19 cellular contexts compared by ENCODE assay signal in the genomic region with DNA sequence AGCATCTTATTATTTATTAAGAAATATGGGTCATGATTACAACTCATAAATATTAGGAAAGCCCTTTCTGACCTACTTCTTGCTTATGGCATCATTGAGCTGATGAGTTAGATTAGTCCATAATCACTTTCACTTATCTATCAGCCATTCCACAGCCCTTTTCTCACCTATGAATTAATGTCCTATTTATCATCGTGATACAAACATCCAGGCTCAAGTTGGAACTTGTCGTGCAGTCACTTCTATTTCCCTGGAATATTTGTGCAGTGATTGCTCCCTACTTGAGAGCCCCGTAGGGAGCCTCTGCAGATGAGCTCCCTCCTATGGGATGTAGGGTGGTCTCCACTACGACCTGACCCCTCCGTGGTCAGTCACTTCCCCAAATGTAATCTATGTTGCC. TPM values are rescaled to one million over a fixed set of nuclear protein-coding genes. Genes with fewer than 3 reads are reported as not detected.
A peak's percentile ranks its signal among the peaks of the same experiment; 100 is the strongest.
DNase-seq lines count a peak whose midpoint lies in the region; ATAC-seq and TF ChIP-seq lines count a peak whose summit lies in the region.
"Had no signal": no experiment of that assay in that cellular context is flagged by ENCODE, and none has a peak within 500 bp of the region (broad histone marks: within the 10 kb centered on the region; RNA-seq: fewer than 3 reads in every experiment).

No MANE protein-coding gene starts in this region.

- DNase-seq in RWPE1 (ENCODE audit: low spot score): peak; percentile 66
- DNase-seq in epithelial cell of prostate (ENCODE audit: low read depth, low spot score): no peak
- no peak for DNase-seq in mesenchymal stem cell
- no peak for DNase-seq in smooth muscle cell (lab: John Stamatoyannopoulos, UW; ENCODE audit: unreplicated experiment)
- DNase-seq in OCI-M2 (lab: John Stamatoyannopoulos, UW; ENCODE audit: unreplicated experiment): no peak
- DNase-seq: CD8-positive, alpha-beta T cell; GOT3; NCI-H1417 treated with DMSO at 0.1 percent for 48 hours; NCI-H187 treated with DMSO at 0.1 percent for 48 hours; NCI-H2227 treated with DMSO at 0.1 percent for 48 hours; NCI-H524; NCI-H82; OCI-M1 had no signal

- CTCF ChIA-PET in RWPE1 (lab: Yijun Ruan, JAX): interaction anchor here (0.6 kb wide), 3 partner anchors 21 to 251 kb away, joined by 3 to 5 read pairs (median 3); no protein-coding TSS in a partner anchor

- no peaks in the 10 kb centered on the region for H3K79me1 ChIP-seq in mesenchymal stem cell (replicated peaks; ENCODE audit: low read length, poor library complexity, severe bottlenecking)

- H3K23ac ChIP-seq in mesenchymal stem cell (ENCODE audit: low read length in 2 of 2): no peak overlapping the region

- H2BK5ac ChIP-seq in mesenchymal stem cell (ENCODE audit: low read depth, low read length, poor library complexity, severe bottlenecking): no peak overlapping the region

- H2AFZ ChIP-seq in mesenchymal stem cell (ENCODE audit: low read depth, low read length) (no peak overlapping the region), smooth muscle cell (ENCODE audit: low read depth) (no peak overlapping the region)

- H3K18ac ChIP-seq in mesenchymal stem cell (ENCODE audit: low read depth in 1 of 2, low read length in 2 of 2): no peak overlapping the region

- POLR2A ChIA-PET in RWPE1 (lab: Yijun Ruan, JAX; ENCODE audit: low non-redundant PET): no interaction called here

- peaks cover 46% of the 10 kb centered on the region for H3F3A ChIP-seq in smooth muscle cell (ENCODE audit: low read depth)

- no peak overlapping the region for H4K91ac ChIP-seq in mesenchymal stem cell (ENCODE audit: low read length)

- H3K36me3 ChIP-seq in mesenchymal stem cell (ENCODE audit: control insufficient read depth in 1 of 2, insufficient read depth in 2 of 2, low read depth in 1 of 2, low read length in 2 of 2) (no peaks in the 10 kb centered on the region), smooth muscle cell (ENCODE audit: low read depth) (no peaks in the 10 kb centered on the region)
- H3K36me3 ChIP-seq: BLaER1 treated with 17β-estradiol and CSF1 and Interleukin-3, amounts not matched to agents 10 nM and 100 nM had no signal

- H3K27me3 ChIP-seq in mesenchymal stem cell (ENCODE audit: control insufficient read depth in 1 of 2, insufficient read depth in 1 of 2, low read length in 2 of 2): no peaks in the 10 kb centered on the region
- H3K27me3 ChIP-seq in smooth muscle cell (ENCODE audit: low read depth): no peaks in the 10 kb centered on the region
- H3K27me3 ChIP-seq: BLaER1 treated with 17β-estradiol and CSF1 and Interleukin-3, amounts not matched to agents 10 nM and 100 nM had no signal

- H3K9me3 ChIP-seq in mesenchymal stem cell (ENCODE audit: control insufficient read depth, low read length) (no peaks in the 10 kb centered on the region), smooth muscle cell (replicated peaks; ENCODE audit: low read depth) (no peaks in the 10 kb centered on the region)
- H3K9me3 ChIP-seq: A549; BLaER1 treated with 17β-estradiol and CSF1 and Interleukin-3, amounts not matched to agents 10 nM and 100 nM had no signal

- no peak overlapping the region for H2AK5ac ChIP-seq in mesenchymal stem cell (ENCODE audit: low read length, severe bottlenecking)

- H3K79me2 ChIP-seq in smooth muscle cell (ENCODE audit: low read depth): no peaks in the 10 kb centered on the region

- no peak overlapping the region for H3K14ac ChIP-seq in mesenchymal stem cell (ENCODE audit: low read length in 2 of 2)

- H3K4me3 ChIP-seq in mesenchymal stem cell (ENCODE audit: insufficient read depth in 1 of 2, low read depth in 1 of 2, low read length in 2 of 2) (no peak overlapping the region), smooth muscle cell (no peak overlapping the region)
- H3K4me3 ChIP-seq: A549; BLaER1 treated with 17β-estradiol and CSF1 and Interleukin-3, amounts not matched to agents 10 nM and 100 nM had no signal

- H2BK120ac ChIP-seq in mesenchymal stem cell (ENCODE audit: low read depth, low read length): no peak overlapping the region

- no peak overlapping the region for H2BK15ac ChIP-seq in mesenchymal stem cell (ENCODE audit: low read depth, poor library complexity, severe bottlenecking)

- no peak overlapping the region for H3K9ac ChIP-seq in mesenchymal stem cell (ENCODE audit: low read length)
- peak overlapping the region; percentile 12 for H3K9ac ChIP-seq in smooth muscle cell (ENCODE audit: low read depth)
- H3K9ac ChIP-seq: BLaER1 treated with 17β-estradiol and CSF1 and Interleukin-3, amounts not matched to agents 10 nM and 100 nM; KMS-11 had no signal

- H3K4me1 ChIP-seq in mesenchymal stem cell (ENCODE audit: control insufficient read depth, insufficient read depth, low read depth, low read length) (peaks cover 6% of the 10 kb centered on the region), smooth muscle cell (ENCODE audit: low read depth) (peaks cover 52% of the 10 kb centered on the region)

- TF ChIP-seq CTCF in RWPE1 (conservative IDR thresholded peaks at IDR 0.05; ENCODE audit: low read depth): no peak
- TF ChIP-seq CTCF in smooth muscle cell (IDR thresholded peaks at IDR 0.05; ENCODE audit: borderline replicate concordance, insufficient read depth, poor library complexity, severe bottlenecking): no peak

- H2BK12ac ChIP-seq in mesenchymal stem cell (ENCODE audit: low read length in 2 of 2): peak overlapping the region; percentile 37 to 44

- H3K4ac ChIP-seq in mesenchymal stem cell (ENCODE audit: low read depth in 1 of 2, low read length in 2 of 2): peak overlapping the region in 1 of 2 experiments; percentile 42

- H3K27ac ChIP-seq in RWPE1 (no peak overlapping the region), epithelial cell of prostate (peak overlapping the region; percentile 16), mesenchymal stem cell (ENCODE audit: low read length, poor library complexity, severe bottlenecking) (no peak overlapping the region), smooth muscle cell (ENCODE audit: low read depth) (peak overlapping the region; percentile 87)
- H3K27ac ChIP-seq: A549; BLaER1 treated with 17β-estradiol and CSF1 and Interleukin-3, amounts not matched to agents 10 nM and 100 nM; KMS-11 had no signal

- no peaks in the 10 kb centered on the region for H4K20me1 ChIP-seq in smooth muscle cell (ENCODE audit: low read depth)
- H4K20me1 ChIP-seq: BLaER1 treated with 17β-estradiol and CSF1 and Interleukin-3, amounts not matched to agents 10 nM and 100 nM had no signal

- ATAC-seq in HG03460 (IDR thresholded peaks at IDR 0.05; ENCODE audit: unreplicated experiment) (no peak), HG03159 (IDR thresholded peaks at IDR 0.05; ENCODE audit: unreplicated experiment) (no peak)
- ATAC-seq: A549; CD8-positive, alpha-beta T cell; HCT116 had no signal

- H4K8ac ChIP-seq in mesenchymal stem cell (ENCODE audit: low read length): no peak overlapping the region

- no peak overlapping the region for H3K4me2 ChIP-seq in mesenchymal stem cell (ENCODE audit: low read length, poor library complexity, severe bottlenecking)
- peak overlapping the region; percentile 51 for H3K4me2 ChIP-seq in smooth muscle cell
- H3K4me2 ChIP-seq: A549; BLaER1 treated with 17β-estradiol and CSF1 and Interleukin-3, amounts not matched to agents 10 nM and 100 nM; KMS-11 had no signal

- 88% methylated on average over 5 of the region's 5 CpGs for WGBS in mesenchymal stem cell
- WGBS in smooth muscle cell (ENCODE audit: low lambda C conversion rate): 77% methylated on average over 5 of the region's 5 CpGs

RNA-seq across cellular contexts. Expression of gene F3, which starts 8.1 kb away (rescaled TPM):
- 511 TPM for polyA plus RNA-seq in mesenchymal stem cell (2013, experiment 1 of 2)
- polyA plus RNA-seq in mesenchymal stem cell (2013, experiment 2 of 2): 536 TPM
- total RNA-seq in smooth muscle cell: 287 and 367 TPM in 2 replicates
- 337 and 338 TPM in 2 replicates for polyA plus RNA-seq in smooth muscle cell
- total RNA-seq: CD8-positive, alpha-beta T cell had no signal

Comparison
In these comparisons a context has a peak if more than half of its experiments do, and no peak if none do; other contexts are left out.
1. H3K27ac ChIP-seq: peak in epithelial cell of prostate (single experiment) and smooth muscle cell (single experiment); none in RWPE1 (single experiment) and mesenchymal stem cell (single experiment).